Comparison of ENCODE assay signal across 9 cellular contexts in the genomic region with DNA sequence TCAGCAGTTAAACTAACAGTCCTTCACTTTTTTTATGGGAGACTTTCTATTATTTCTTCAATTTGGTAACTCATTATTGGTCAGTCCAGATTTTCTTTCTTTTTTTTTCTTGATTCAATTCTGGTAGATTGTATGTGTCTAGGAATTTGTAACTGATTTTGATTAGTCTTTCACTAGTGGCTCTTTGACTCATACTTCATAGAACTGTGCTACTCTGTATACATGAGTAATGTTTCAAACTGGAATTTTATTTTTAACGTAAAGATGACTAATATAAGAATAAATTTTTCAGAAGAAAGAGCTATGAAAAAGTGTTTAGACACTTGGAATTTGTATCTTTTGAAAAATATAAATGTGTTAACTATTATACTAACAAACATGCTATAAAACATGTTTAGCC.
"Had no signal": no experiment of that assay in that cellular context is flagged by ENCODE, and none has a peak within 500 bp of the region (broad histone marks: within the 10 kb centered on the region; RNA-seq: fewer than 3 reads in every experiment).

No MANE protein-coding gene starts in this region.

- H3K4me3 ChIP-seq: GM23248, HAP-1, K562 had no signal

- DNase-seq: GM23248, GOT3, H7, HFFc6, IMR-90, KG1 had no signal

- ATAC-seq: HCT116, K562 had no signal
